Comparison of ENCODE assay signal across 18 cellular contexts in genomic region chr3:157166115-157166514, GRCh38. TPM values are rescaled to one million over a fixed set of nuclear protein-coding genes. Genes with fewer than 3 reads are reported as not detected.
DNase-seq lines count a peak whose midpoint lies in the region; ATAC-seq and TF ChIP-seq lines count a peak whose summit lies in the region.
"Had no signal": no experiment of that assay in that cellular context is flagged by ENCODE, and none has a peak within 500 bp of the region (broad histone marks: within the 10 kb centered on the region; RNA-seq: fewer than 3 reads in every experiment).

No MANE protein-coding gene starts in this region.

- no peaks in the 10 kb centered on the region for H3K27me3 ChIP-seq in gastrocnemius medialis
- H3K27me3 ChIP-seq: upper lobe of left lung had no signal

- in situ Hi-C loops in gastrocnemius medialis (cut with MboI; ENCODE audit: low sequenced_read_pairs in 4 of 4), result loop anchor here in 2 of 4 donors (25.0 kb wide), 2 partner anchors 696 to 1304 kb away; partner anchors contain the start of genes GMPS (in 2 of the 2) and SLC33A1 (in 2 of the 2)

- no peak for TF ChIP-seq CTCF in VCaP (conservative IDR thresholded peaks at IDR 0.05)
- TF ChIP-seq CTCF in gastrocnemius medialis (IDR thresholded peaks at IDR 0.05 in 4 of 5, conservative IDR thresholded peaks at IDR 0.05 in 1 of 5), result no peak

- peaks cover 18 to 25% of the 10 kb centered on the region in 2 donors for H3K4me1 ChIP-seq in gastrocnemius medialis

- no peak for TF ChIP-seq POLR2A in gastrocnemius medialis (IDR thresholded peaks at IDR 0.05)

- no peaks in the 10 kb centered on the region for H3K36me3 ChIP-seq in gastrocnemius medialis
- H3K36me3 ChIP-seq: left ventricle myocardium inferior, upper lobe of left lung had no signal

- intact Hi-C loops in gastrocnemius medialis (cut with DNase I; ENCODE audit: low total_unique reads), result no loop called here

- ATAC-seq in GM19395 (IDR thresholded peaks at IDR 0.05; ENCODE audit: unreplicated experiment), result peak; percentile 1
- no peak for ATAC-seq in gastrocnemius medialis
- ATAC-seq in HG02885 (IDR thresholded peaks at IDR 0.05; ENCODE audit: poor library complexity, unreplicated experiment), result no peak
- ATAC-seq in HG03139 (IDR thresholded peaks at IDR 0.05; ENCODE audit: unreplicated experiment), result no peak
- ATAC-seq in GM18858 (IDR thresholded peaks at IDR 0.05; ENCODE audit: unreplicated experiment), result no peak
- ATAC-seq: T-cell had no signal

- H3K9me3 ChIP-seq in gastrocnemius medialis, result no peaks in the 10 kb centered on the region
- H3K9me3 ChIP-seq: left ventricle myocardium inferior, upper lobe of left lung had no signal

- peak overlapping the region; percentile 95 for H3K27ac ChIP-seq in VCaP
- peak overlapping the region; percentile 60 to 82 (median 65) for H3K27ac ChIP-seq in gastrocnemius medialis
- H3K27ac ChIP-seq: left ventricle myocardium inferior, PC-9, upper lobe of left lung had no signal

- peak; percentile 34 for DNase-seq in HT-29 (ENCODE audit: low spot score)
- DNase-seq in gastrocnemius medialis, result no peak
- DNase-seq in NCI-H1105 treated with DMSO at 0.1 percent for 48 hours (lab: John Stamatoyannopoulos, UW), result no peak
- DNase-seq: activated CD4-positive, alpha-beta T cell treated with anti-CD3 and anti-CD28 coated beads, Interleukin-2, amount 10 ng/mL, durations not matched to agents 7 days and 5 days; left ventricle myocardium inferior; NCI-H1092 treated with DMSO at 0.1 percent for 48 hours; NCI-H2171; NCI-H748 treated with DMSO at 0.1 percent for 48 hours; PC-9; SIG-M5; stimulated activated naive CD8-positive, alpha-beta T cell treated with anti-CD3 and anti-CD28 coated beads, Interleukin-15, amount 100 ng/mL, for 72 hours; T-cell; upper lobe of left lung had no signal

- H3K4me3 ChIP-seq in gastrocnemius medialis, result no peak overlapping the region
- H3K4me3 ChIP-seq: left ventricle myocardium inferior, PC-9, upper lobe of left lung had no signal

RNA-seq across cellular contexts. Expression of gene CCNL1, which starts 6.2 kb away (rescaled TPM):
- 302 and 313 TPM in 2 replicates for total RNA-seq in HT-29 (2014; rRNA removed; shearing (Covaris generic))
- total RNA-seq in gastrocnemius medialis, result 100 to 1,000 TPM in 1 of 4 donors, 10 to 100 TPM in 3; 34.3 to 110 (median 41.3) TPM
